8 cellular contexts compared by ENCODE assay signal in the genomic region with DNA sequence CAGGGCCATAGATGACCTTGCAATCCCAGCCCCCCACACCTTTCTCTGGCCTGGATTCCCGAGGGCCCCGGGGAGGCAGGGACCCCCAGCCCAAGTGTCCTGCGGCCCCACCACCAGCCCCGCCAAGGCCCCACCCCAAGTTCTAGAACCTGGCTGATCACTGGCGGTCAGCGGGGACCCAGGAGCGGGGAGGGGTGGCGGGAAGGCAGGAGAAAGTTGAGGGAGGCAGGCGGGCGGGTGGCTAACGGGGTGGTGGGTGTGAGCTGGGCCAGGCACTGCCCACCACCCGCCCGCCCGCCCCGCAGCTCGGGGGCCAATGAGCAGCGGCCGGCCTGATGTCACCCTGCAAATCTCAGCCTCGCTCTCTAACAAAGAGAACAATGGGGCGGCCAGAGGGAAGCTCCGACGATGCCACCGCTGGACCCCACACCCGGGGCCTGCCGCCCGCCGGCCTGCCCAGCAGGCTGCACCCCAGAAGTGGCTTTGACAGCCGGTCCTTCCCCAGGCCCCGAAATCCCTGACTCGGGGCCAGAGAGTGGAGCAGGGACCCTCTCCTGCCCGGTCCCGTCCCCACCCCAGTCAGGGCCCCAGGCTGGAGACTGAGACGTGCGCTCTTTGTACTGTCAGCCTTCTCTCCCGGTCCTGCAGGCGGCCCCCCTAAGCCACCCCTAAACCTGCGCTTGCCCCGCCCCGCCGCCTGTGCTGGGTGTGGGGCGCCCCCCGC. TPM values are rescaled to one million over a fixed set of nuclear protein-coding genes. Genes with fewer than 3 reads are reported as not detected.
DNase-seq lines count a peak whose midpoint lies in the region; ATAC-seq, FAIRE-seq and TF ChIP-seq lines count a peak whose summit lies in the region.

No MANE protein-coding gene starts in this region.

- H3K4me3 ChIP-seq in DND-41 (ENCODE audit: low read depth in 1 of 2, low read length in 2 of 2) (peak overlapping the region in 1 of 2 experiments; percentile 65; a peak in 3 of 4 replicates), keratinocyte (ENCODE audit: control insufficient read depth in 2 of 3, extremely low read depth in 1 of 3, insufficient read depth in 2 of 3, low read depth in 1 of 3, low read length in 3 of 3) (peak overlapping the region; percentile 54 to 73 (median 64))

- TF ChIP-seq CTCF in DND-41 (IDR thresholded peaks at IDR 0.05; ENCODE audit: borderline replicate concordance, extremely low read depth, low read length, poor library complexity, severe bottlenecking): no peak
- TF ChIP-seq CTCF in keratinocyte (optimal IDR thresholded peaks at IDR 0.05 in 1 of 3, IDR thresholded peaks at IDR 0.05 in 1 of 3, conservative IDR thresholded peaks at IDR 0.05 in 1 of 3; ENCODE audit: extremely low read depth in 1 of 3, insufficient read depth in 2 of 3, low read length in 3 of 3): no peak

- FAIRE-seq in keratinocyte (lab: Jason Lieb, UNC): no peak

- H3K9ac ChIP-seq in DND-41 (ENCODE audit: low read depth, low read length) (peak overlapping the region; percentile 65), keratinocyte (ENCODE audit: control insufficient read depth, extremely low read depth, insufficient read depth, low read length) (peak overlapping the region; percentile 56)

- H3K27ac ChIP-seq in DND-41 (ENCODE audit: low read length) (no peak overlapping the region; the same call in 1 of the 2 replicates), keratinocyte (ENCODE audit: control insufficient read depth, insufficient read depth, low read length) (no peak overlapping the region)

- H3K36me3 ChIP-seq in DND-41 (ENCODE audit: insufficient read depth, low read length): 0 out of 2 replicates have a peak, but pooled peaks cover 7% of the 10 kb centered on the region
- H3K36me3 ChIP-seq in keratinocyte (ENCODE audit: control insufficient read depth in 2 of 2, extremely low read depth in 1 of 2, insufficient read depth in 2 of 2, low read length in 2 of 2): no peaks in the 10 kb centered on the region

- H4K20me1 ChIP-seq in DND-41 (ENCODE audit: insufficient read depth, low read length) (peaks cover 40% of the 10 kb centered on the region), keratinocyte (ENCODE audit: control insufficient read depth, extremely low read depth, insufficient read depth, low read length) (no peaks in the 10 kb centered on the region)

- no peaks in the 10 kb centered on the region for H3K9me3 ChIP-seq in DND-41 (ENCODE audit: insufficient read depth, low read length, severe bottlenecking)
- H3K9me3 ChIP-seq in keratinocyte (ENCODE audit: control insufficient read depth, low read depth, low read length): no peaks in the 10 kb centered on the region

- dilution Hi-C loops in keratinocyte (cut with MboI; ENCODE audit: extremely low pct_ligation_motif_present, low sequenced_read_pairs): no loop called here

- H3K4me2 ChIP-seq in DND-41 (ENCODE audit: insufficient read depth, low read length) (peak overlapping the region; percentile 82), keratinocyte (ENCODE audit: control insufficient read depth, extremely low read depth, insufficient read depth, low read depth, low read length) (peak overlapping the region; percentile 73)

- DNase-seq in DND-41 (no peak), NCI-H2227 (lab: John Stamatoyannopoulos, UW; ENCODE audit: unreplicated experiment) (peak; percentile 79), cerebellar cortex (ENCODE audit: low spot score) (peak; percentile 67), keratinocyte (ENCODE audit: low read depth, low spot score) (no peak)
- DNase-seq in stimulated activated effector memory CD8-positive, alpha-beta T cell treated with anti-CD3 and anti-CD28 coated beads, Interleukin-12 subunit alpha, Interleukin-12 subunit beta, amount 100 ng/mL, for 72 hours (ENCODE audit: low spot score in 2 of 2): no peak
- no peak for DNase-seq in activated naive CD4-positive, alpha-beta T cell treated with anti-CD3 and anti-CD28 coated beads, Interleukin-2, amount 50 U/mL, for 72 hours (ENCODE audit: low spot score in 2 of 2)
- DNase-seq in activated CD4-positive, CD25-positive, alpha-beta regulatory T cell treated with anti-CD3 and anti-CD28 coated beads, Interleukin-2, amount 50 U/mL, for 72 hours: no peak

- H2AFZ ChIP-seq in DND-41 (ENCODE audit: low read depth, low read length) (no peak overlapping the region), keratinocyte (ENCODE audit: control insufficient read depth, low read length) (no peak overlapping the region)

- H3K27me3 ChIP-seq in DND-41 (ENCODE audit: insufficient read depth, low read length, poor library complexity) (no peaks in the 10 kb centered on the region), keratinocyte (ENCODE audit: control insufficient read depth, extremely low read depth, insufficient read depth, low read length) (peaks cover 11% of the 10 kb centered on the region)

- ATAC-seq in DND-41 (ENCODE audit: insufficient read depth, low read depth) (no peak), GM21717 (IDR thresholded peaks at IDR 0.05; ENCODE audit: unreplicated experiment) (no peak)
- no peak for ATAC-seq in stimulated activated effector memory CD8-positive, alpha-beta T cell treated with anti-CD3 and anti-CD28 coated beads, Interleukin-12 subunit alpha, Interleukin-12 subunit beta, amount 100 ng/mL, for 72 hours
- ATAC-seq in activated naive CD4-positive, alpha-beta T cell treated with anti-CD3 and anti-CD28 coated beads, Interleukin-2, amount 50 U/mL, for 72 hours: no peak

- H3K79me2 ChIP-seq in DND-41 (ENCODE audit: insufficient read depth, low read length) (peaks cover 54% of the 10 kb centered on the region), keratinocyte (ENCODE audit: control insufficient read depth, insufficient read depth, low read length) (peaks cover 22% of the 10 kb centered on the region)

- H3K9me3 Mint-ChIP-seq in stimulated activated effector memory CD8-positive, alpha-beta T cell treated with anti-CD3 and anti-CD28 coated beads, Interleukin-12 subunit alpha, Interleukin-12 subunit beta, amount 100 ng/mL, for 72 hours: no peaks in the 10 kb centered on the region
- H3K9me3 Mint-ChIP-seq in activated naive CD4-positive, alpha-beta T cell treated with anti-CD3 and anti-CD28 coated beads, Interleukin-2, amount 50 U/mL, for 72 hours: no peaks in the 10 kb centered on the region

- no peak overlapping the region for H3K27ac Mint-ChIP-seq in stimulated activated effector memory CD8-positive, alpha-beta T cell treated with anti-CD3 and anti-CD28 coated beads, Interleukin-12 subunit alpha, Interleukin-12 subunit beta, amount 100 ng/mL, for 72 hours
- no peak overlapping the region for H3K27ac Mint-ChIP-seq in activated naive CD4-positive, alpha-beta T cell treated with anti-CD3 and anti-CD28 coated beads, Interleukin-2, amount 50 U/mL, for 72 hours

- H3K9me1 ChIP-seq in keratinocyte (ENCODE audit: control insufficient read depth, extremely low read depth, insufficient read depth, low read length): no peaks in the 10 kb centered on the region

- H3K4me3 Mint-ChIP-seq in stimulated activated effector memory CD8-positive, alpha-beta T cell treated with anti-CD3 and anti-CD28 coated beads, Interleukin-12 subunit alpha, Interleukin-12 subunit beta, amount 100 ng/mL, for 72 hours: peak overlapping the region; percentile 32

- peaks cover 13% of the 10 kb centered on the region for H3K4me1 Mint-ChIP-seq in stimulated activated effector memory CD8-positive, alpha-beta T cell treated with anti-CD3 and anti-CD28 coated beads, Interleukin-12 subunit alpha, Interleukin-12 subunit beta, amount 100 ng/mL, for 72 hours

- peaks cover 29% of the 10 kb centered on the region for H3K4me1 ChIP-seq in DND-41 (ENCODE audit: insufficient read depth, low read length)
- H3K4me1 ChIP-seq in keratinocyte (ENCODE audit: control insufficient read depth, extremely low read depth, insufficient read depth, low read length): no peaks in the 10 kb centered on the region

- no peaks in the 10 kb centered on the region for H3K36me3 Mint-ChIP-seq in stimulated activated effector memory CD8-positive, alpha-beta T cell treated with anti-CD3 and anti-CD28 coated beads, Interleukin-12 subunit alpha, Interleukin-12 subunit beta, amount 100 ng/mL, for 72 hours
- no peaks in the 10 kb centered on the region for H3K36me3 Mint-ChIP-seq in activated naive CD4-positive, alpha-beta T cell treated with anti-CD3 and anti-CD28 coated beads, Interleukin-2, amount 50 U/mL, for 72 hours

RNA-seq across cellular contexts. Expression of a gene that starts 1.6 kb away (rescaled TPM):
- polyA plus RNA-seq in keratinocyte: 3.9 to 6.3 TPM (median 5.9 TPM) in 3 replicates
- 0.82 TPM for polyA plus RNA-seq in keratinocyte (2011; ENCODE audit: low read depth)
- 2.8 and 6.7 TPM in 2 replicates for polyA plus RNA-seq in keratinocyte (2011; cell fraction: cytosol; rRNA removed)
- 2.0 and 5.1 TPM in 2 replicates for polyA plus RNA-seq in keratinocyte (2011; cell fraction: nucleus; rRNA removed)
- polyA plus RNA-seq in keratinocyte (2012; ENCODE audit: low replicate concordance): 3.2 and 10.4 TPM in 2 replicates
- polyA minus RNA-seq in keratinocyte: 1.5 to 4.2 TPM (median 3.1 TPM) in 3 replicates
- polyA minus RNA-seq in keratinocyte (2011; cell fraction: cytosol; rRNA and poly(A)+ RNA removed): 73.3 TPM
- 9.2 and 12.7 TPM in 2 replicates for polyA minus RNA-seq in keratinocyte (2011; cell fraction: nucleus; rRNA and poly(A)+ RNA removed)
- 1 to 10 TPM; 3.0 to 7.0 TPM for total RNA-seq in activated naive CD4-positive, alpha-beta T cell treated with anti-CD3 and anti-CD28 coated beads, Interleukin-2, amount 50 U/mL, for 72 hours

RNA-seq across cellular contexts. Expression of a gene that starts 26.1 kb away (rescaled TPM):
- polyA plus RNA-seq in keratinocyte: 16.6 to 27.4 TPM (median 21.9 TPM) in 3 replicates
- polyA plus RNA-seq in keratinocyte (2011; ENCODE audit: low read depth): 6.5 TPM
- polyA plus RNA-seq in keratinocyte (2011; cell fraction: cytosol; rRNA removed): 14.2 and 35.0 TPM in 2 replicates
- polyA plus RNA-seq in keratinocyte (2011; cell fraction: nucleus; rRNA removed): 39.6 and 62.3 TPM in 2 replicates
- polyA plus RNA-seq in keratinocyte (2012; ENCODE audit: low replicate concordance): 23.8 and 42.8 TPM in 2 replicates
- 25.1 to 33.3 TPM (median 28.8 TPM) in 3 replicates for polyA minus RNA-seq in keratinocyte
- 57.6 TPM for polyA minus RNA-seq in keratinocyte (2011; cell fraction: cytosol; rRNA and poly(A)+ RNA removed)
- 27.7 and 31.1 TPM in 2 replicates for polyA minus RNA-seq in keratinocyte (2011; cell fraction: nucleus; rRNA and poly(A)+ RNA removed)
- total RNA-seq in activated naive CD4-positive, alpha-beta T cell treated with anti-CD3 and anti-CD28 coated beads, Interleukin-2, amount 50 U/mL, for 72 hours: 100 to 1,000 TPM in 1 of 2 donors, 10 to 100 TPM in 1; 50.8 to 103 TPM

RNA-seq across cellular contexts. Expression of a gene that starts 38.7 kb away (rescaled TPM):
- 136 to 468 TPM (median 327 TPM) in 3 replicates for polyA plus RNA-seq in keratinocyte
- 107 TPM for polyA plus RNA-seq in keratinocyte (2011; ENCODE audit: low read depth)
- polyA plus RNA-seq in keratinocyte (2011; cell fraction: cytosol; rRNA removed): 146 and 279 TPM in 2 replicates
- polyA plus RNA-seq in keratinocyte (2011; cell fraction: nucleus; rRNA removed): 57.5 and 79.4 TPM in 2 replicates
- 199 and 273 TPM in 2 replicates for polyA plus RNA-seq in keratinocyte (2012; ENCODE audit: low replicate concordance)
- polyA minus RNA-seq in keratinocyte: 22.0 to 29.1 TPM (median 25.4 TPM) in 3 replicates
- polyA minus RNA-seq in keratinocyte (2011; cell fraction: cytosol; rRNA and poly(A)+ RNA removed): 57.4 TPM
- 14.8 and 16.8 TPM in 2 replicates for polyA minus RNA-seq in keratinocyte (2011; cell fraction: nucleus; rRNA and poly(A)+ RNA removed)
- total RNA-seq in activated naive CD4-positive, alpha-beta T cell treated with anti-CD3 and anti-CD28 coated beads, Interleukin-2, amount 50 U/mL, for 72 hours: 100 to 1,000 TPM; 163 to 193 TPM

RNA-seq across cellular contexts. Expression of a gene that starts 42.7 kb away (rescaled TPM):
- polyA plus RNA-seq in keratinocyte: 0.05 to 0.26 TPM (median 0.06 TPM) in 3 replicates
- polyA plus RNA-seq in keratinocyte (2011; ENCODE audit: low read depth): not detected
- polyA plus RNA-seq in keratinocyte (2011; cell fraction: cytosol; rRNA removed): 0.08 TPM in 1 of 2 replicates, not detected in the other
- polyA plus RNA-seq in keratinocyte (2011; cell fraction: nucleus; rRNA removed): 1.1 and 1.5 TPM in 2 replicates
- 0.45 TPM in 1 of 2 replicates, not detected in the other for polyA plus RNA-seq in keratinocyte (2012; ENCODE audit: low replicate concordance)
- polyA minus RNA-seq in keratinocyte: 0.07 TPM in 1 of 3 replicates, not detected in the others
- polyA minus RNA-seq in keratinocyte (2011; cell fraction: cytosol; rRNA and poly(A)+ RNA removed): not detected
- polyA minus RNA-seq in keratinocyte (2011; cell fraction: nucleus; rRNA and poly(A)+ RNA removed): 0.42 TPM in 1 of 2 replicates, not detected in the other
- not detected for total RNA-seq in activated naive CD4-positive, alpha-beta T cell treated with anti-CD3 and anti-CD28 coated beads, Interleukin-2, amount 50 U/mL, for 72 hours

RNA-seq across cellular contexts. Expression of a gene that starts 53.7 kb away (rescaled TPM):
- 4.2 to 8.5 TPM (median 5.7 TPM) in 3 replicates for polyA plus RNA-seq in keratinocyte
- polyA plus RNA-seq in keratinocyte (2011; ENCODE audit: low read depth): 1.9 TPM
- polyA plus RNA-seq in keratinocyte (2011; cell fraction: cytosol; rRNA removed): 5.2 and 8.3 TPM in 2 replicates
- 17.7 and 25.8 TPM in 2 replicates for polyA plus RNA-seq in keratinocyte (2011; cell fraction: nucleus; rRNA removed)
- polyA plus RNA-seq in keratinocyte (2012; ENCODE audit: low replicate concordance): 3.6 and 8.7 TPM in 2 replicates
- polyA minus RNA-seq in keratinocyte: 4.6 to 5.7 TPM (median 5.1 TPM) in 3 replicates
- polyA minus RNA-seq in keratinocyte (2011; cell fraction: cytosol; rRNA and poly(A)+ RNA removed): 15.2 TPM
- polyA minus RNA-seq in keratinocyte (2011; cell fraction: nucleus; rRNA and poly(A)+ RNA removed): 7.5 and 9.9 TPM in 2 replicates
- total RNA-seq in activated naive CD4-positive, alpha-beta T cell treated with anti-CD3 and anti-CD28 coated beads, Interleukin-2, amount 50 U/mL, for 72 hours: 1 to 10 TPM; 2.0 to 6.0 TPM

Comparison
In these comparisons a context has a peak if more than half of its experiments do, and no peak if none do; other contexts are left out.
1. DNase-seq: peak in NCI-H2227 (single experiment) and cerebellar cortex (single experiment); none in DND-41 (single experiment), keratinocyte (single experiment), stimulated activated effector memory CD8-positive, alpha-beta T cell treated with anti-CD3 and anti-CD28 coated beads, Interleukin-12 subunit alpha, Interleukin-12 subunit beta, amount 100 ng/mL, for 72 hours (0 of 2), activated naive CD4-positive, alpha-beta T cell treated with anti-CD3 and anti-CD28 coated beads, Interleukin-2, amount 50 U/mL, for 72 hours (0 of 2) and activated CD4-positive, CD25-positive, alpha-beta regulatory T cell treated with anti-CD3 and anti-CD28 coated beads, Interleukin-2, amount 50 U/mL, for 72 hours (single experiment).